8 cellular contexts compared by ENCODE assay signal in genomic region chr11:57638005-57638760, GRCh38. TPM values are rescaled to one million over a fixed set of nuclear protein-coding genes. Genes with fewer than 3 reads are reported as not detected.
DNase-seq lines count a peak whose midpoint lies in the region; ATAC-seq and TF ChIP-seq lines count a peak whose summit lies in the region.

No MANE protein-coding gene starts in this region.

- H3K36me3 ChIP-seq in H7 (replicated peaks; ENCODE audit: control insufficient read depth, insufficient read depth, low read length): peaks cover 13% of the 10 kb centered on the region
- peaks cover 36% of the 10 kb centered on the region for H3K36me3 ChIP-seq in iPS-20b (ENCODE audit: insufficient read depth, low read depth, low read length)

- peak; percentile 94 for DNase-seq in COLO829 (ENCODE audit: low spot score)
- peak; percentile 99 for DNase-seq in H7
- DNase-seq in NCI-H774 (lab: John Stamatoyannopoulos, UW): peak; percentile 73
- peak; percentile 88 for DNase-seq in cardiac fibroblast (ENCODE audit: low read depth in 2 of 2)
- DNase-seq in retinal pigment epithelial cell (ENCODE audit: low read depth): peak; percentile 54
- no peak for DNase-seq in NOMO-1 treated with DMSO at 0.1 percent for 48 hours (lab: John Stamatoyannopoulos, UW; ENCODE audit: unreplicated experiment)

- H3K4me1 ChIP-seq in iPS-20b (ENCODE audit: insufficient read depth, low read length): peaks cover 37% of the 10 kb centered on the region

- H3K4me3 ChIP-seq in H7 (ENCODE audit: insufficient read depth, low read depth, low read length) (peak overlapping the region; percentile 76), cardiac fibroblast (replicated peaks in 1 of 2; ENCODE audit: low read depth in 2 of 2, low read length in 2 of 2) (peak overlapping the region; percentile 73 to 93), iPS-20b (ENCODE audit: low read length) (peak overlapping the region; percentile 98), retinal pigment epithelial cell (ENCODE audit: low read length) (peak overlapping the region; percentile 98)

- peaks cover 2% of the 10 kb centered on the region; the same call in 1 of the 2 replicates for H3K27me3 ChIP-seq in H7 (ENCODE audit: control insufficient read depth, insufficient read depth, low read length)
- no peaks in the 10 kb centered on the region for H3K27me3 ChIP-seq in iPS-20b (ENCODE audit: insufficient read depth, low read length)

- ATAC-seq in HG03196 (IDR thresholded peaks at IDR 0.05; ENCODE audit: unreplicated experiment): no peak

- H3K9me3 ChIP-seq in iPS-20b (ENCODE audit: insufficient read depth, low read depth, low read length): no peaks in the 10 kb centered on the region

- no peak for TF ChIP-seq CTCF in cardiac fibroblast (IDR thresholded peaks at IDR 0.05; ENCODE audit: low read depth, low read length)
- no peak for TF ChIP-seq CTCF in retinal pigment epithelial cell (conservative IDR thresholded peaks at IDR 0.05; ENCODE audit: low read depth, low read length)

- H3K27ac ChIP-seq in iPS-20b (ENCODE audit: low read length): peak overlapping the region; percentile 99

- H3K9ac ChIP-seq in iPS-20b (ENCODE audit: low read depth, low read length): peak overlapping the region; percentile 100

RNA-seq across cellular contexts. Expression of gene YPEL4, which starts 11.5 kb away (rescaled TPM):
- not detected in 2 replicates for total RNA-seq in H7 (2014; rRNA removed; shearing (Covaris generic))

RNA-seq across cellular contexts. Expression of gene CLP1, which starts 19.4 kb away (rescaled TPM):
- total RNA-seq in H7 (2014; rRNA removed; shearing (Covaris generic)): 26.4 and 33.4 TPM in 2 replicates

RNA-seq across cellular contexts. Expression of gene ZDHHC5, which starts 29.7 kb away (rescaled TPM):
- total RNA-seq in H7 (2014; rRNA removed; shearing (Covaris generic)): 26.7 and 28.6 TPM in 2 replicates

RNA-seq across cellular contexts. Expression of gene SERPING1, which starts 40.7 kb away (rescaled TPM):
- 30.3 and 34.6 TPM in 2 replicates for total RNA-seq in H7 (2014; rRNA removed; shearing (Covaris generic))
